In genomic region chr13:98068511-98068910, GRCh38 we compare ENCODE assay signal across 1 cellular context.
TF ChIP-seq lines count a peak whose summit lies in the region.

No MANE protein-coding gene starts in this region.

TF ChIP-seq in HepG2, 621 proteins besides CTCF, POLR2A, EP300 and RAD21 (continued from another document):
- TF ChIP-seq ZNF687 (CRISPR knock-in tag; IDR thresholded peaks at IDR 0.05) (peak; percentile 39), ZBTB8A (CRISPR knock-in tag; IDR thresholded peaks at IDR 0.05; ENCODE audit: borderline replicate concordance, low read depth) (no peak), TEAD3 (CRISPR knock-in tag; optimal IDR thresholded peaks at IDR 0.05; ENCODE audit: borderline replicate concordance) (peak; percentile 37), ZNF383 (CRISPR knock-in tag; IDR thresholded peaks at IDR 0.05; ENCODE audit: borderline replicate concordance) (no peak), REPIN1 (CRISPR knock-in tag; IDR thresholded peaks at IDR 0.05; ENCODE audit: borderline replicate concordance, low read depth) (no peak), SALL1 (CRISPR knock-in tag; IDR thresholded peaks at IDR 0.05) (peak; percentile 35), ARID5B (CRISPR knock-in tag; IDR thresholded peaks at IDR 0.05) (0 out of 2 replicates have a peak, but pooled peaks have one; percentile 12), ZSCAN25 (CRISPR knock-in tag; IDR thresholded peaks at IDR 0.05) (no peak), CREB1 (IDR thresholded peaks at IDR 0.05) (peak; percentile 96), CREB1 (CRISPR knock-in tag; IDR thresholded peaks at IDR 0.05) (peak; percentile 70), ZNF569 (CRISPR knock-in tag; IDR thresholded peaks at IDR 0.05; ENCODE audit: borderline replicate concordance) (no peak), ZBTB33 (CRISPR knock-in tag; IDR thresholded peaks at IDR 0.05) (peak; percentile 86; the same call in 1 of the 2 replicates), ZNF670 (CRISPR knock-in tag; IDR thresholded peaks at IDR 0.05; ENCODE audit: borderline replicate concordance) (no peak)
